In genomic region chr9:131840751-131841702, GRCh38 we compare ENCODE assay signal across 17 cellular contexts.
"Had no signal": no experiment of that assay in that cellular context is flagged by ENCODE, and none has a peak within 500 bp of the region (broad histone marks: within the 10 kb centered on the region; RNA-seq: fewer than 3 reads in every experiment).

No MANE protein-coding gene starts in this region.

- H3K27ac ChIP-seq: prostate gland, suprapubic skin had no signal

- H3K9me3 ChIP-seq: prostate gland, suprapubic skin had no signal

- H3K36me3 ChIP-seq: prostate gland, suprapubic skin had no signal

- H3K4me3 ChIP-seq: prostate gland, suprapubic skin had no signal

- H3K9me3 Mint-ChIP-seq: natural killer cell treated with Interleukin-12 subunit alpha and Interleukin-12 subunit beta and Interleukin-15 and Interleukin-18, amount 100 ng/mL, for 72 hours; stimulated activated naive CD8-positive, alpha-beta T cell treated with anti-CD3 and anti-CD28 coated beads, Interleukin-15, Interleukin-2, amounts not matched to agents 100 ng/mL and 50 ng/mL, for 24 hours had no signal

- ATAC-seq: natural killer cell treated with Interleukin-12 subunit alpha and Interleukin-12 subunit beta and Interleukin-15 and Interleukin-18, amount 100 ng/mL, for 72 hours; right cardiac atrium; SK-N-SH treated with all-trans-retinoic acid at 6 μM for 48 hours had no signal

- DNase-seq: activated CD4-positive, alpha-beta T cell treated with anti-CD3 and anti-CD28 coated beads, Interleukin-2, amount 50 U/mL, for 48 hours; activated T-cell treated with anti-CD3 and anti-CD28 coated beads, Interleukin-2, amount 50 U/mL, for 48 hours; aorta; effector CD8-positive, alpha-beta T cell; foreskin fibroblast; glutamatergic neuron; occipital lobe; right cardiac atrium; small intestine; stimulated activated CD4-positive, alpha-beta T cell treated with anti-CD3 and anti-CD28 coated beads, Interleukin-4, amount 100 ng/mL, for 4 hours; stimulated activated CD8-positive, alpha-beta memory T cell treated with anti-CD3 and anti-CD28 coated beads, Interleukin-4, amount 100 ng/mL, for 48 hours; trophoblast cell had no signal

- H3K36me3 Mint-ChIP-seq: natural killer cell treated with Interleukin-12 subunit alpha and Interleukin-12 subunit beta and Interleukin-15 and Interleukin-18, amount 100 ng/mL, for 72 hours had no signal

- H3K4me3 Mint-ChIP-seq: stimulated activated naive CD8-positive, alpha-beta T cell treated with anti-CD3 and anti-CD28 coated beads, Interleukin-15, Interleukin-2, amounts not matched to agents 100 ng/mL and 50 ng/mL, for 24 hours had no signal

- H3K27ac Mint-ChIP-seq: natural killer cell treated with Interleukin-12 subunit alpha and Interleukin-12 subunit beta and Interleukin-15 and Interleukin-18, amount 100 ng/mL, for 72 hours had no signal

- H3K4me1 ChIP-seq: prostate gland, suprapubic skin had no signal
